In the genomic region with DNA sequence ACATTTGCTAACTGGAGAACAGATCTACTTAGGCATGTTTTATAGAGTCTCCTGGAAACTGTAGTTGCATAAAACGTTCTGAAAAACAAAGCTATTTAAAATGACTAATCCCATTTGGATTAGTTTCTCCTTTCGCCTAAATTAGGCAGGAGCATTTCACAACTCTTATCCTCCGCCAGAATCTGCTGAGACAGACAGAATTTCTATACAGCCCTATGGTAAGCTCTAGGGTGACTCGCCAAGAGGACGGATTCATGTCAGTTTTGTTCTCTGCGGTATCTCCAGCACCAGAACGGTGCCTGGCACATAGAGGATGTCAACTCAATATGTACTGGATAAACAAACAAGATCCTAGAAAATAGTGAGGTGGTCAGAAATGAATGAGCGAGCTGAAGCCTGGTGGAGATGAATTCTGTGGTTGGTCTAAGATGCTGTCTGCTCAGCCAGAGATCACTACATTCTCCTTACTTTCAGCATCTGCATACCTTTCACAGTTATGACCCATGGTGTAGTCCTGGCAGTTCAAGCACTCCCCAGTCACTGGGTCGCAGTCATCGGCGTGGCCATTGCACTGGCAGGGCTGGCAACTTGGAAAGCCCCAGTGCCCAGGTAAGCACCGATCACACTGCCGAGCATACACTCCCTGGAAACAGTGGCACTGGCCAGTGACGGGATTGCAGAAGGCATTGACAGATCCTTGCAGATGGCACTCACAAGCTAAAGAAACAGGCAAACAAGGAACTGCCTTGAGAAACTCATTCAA, we compare ENCODE assay signal across 13 cellular contexts. TPM values are rescaled to one million over a fixed set of nuclear protein-coding genes. Genes with fewer than 3 reads are reported as not detected.
A peak's percentile ranks its signal among the peaks of the same experiment; 100 is the strongest.
DNase-seq lines count a peak whose midpoint lies in the region; ATAC-seq, FAIRE-seq and TF ChIP-seq lines count a peak whose summit lies in the region.
"Had no signal": no experiment of that assay in that cellular context is flagged by ENCODE, and none has a peak within 500 bp of the region (broad histone marks: within the 10 kb centered on the region; RNA-seq: fewer than 3 reads in every experiment).

No MANE protein-coding gene starts in this region.

- WGBS in K562 (ENCODE audit: insufficient coverage, low coverage, missing lambda C conversion rate) = 46% methylated on average over 14 of the region's 14 CpGs
- 77% methylated on average over 14 of the region's 14 CpGs for WGBS in right cardiac atrium

- H3K9me1 ChIP-seq in K562 (ENCODE audit: control insufficient read depth, insufficient read depth, low read length) = no peaks in the 10 kb centered on the region

- no peak overlapping the region for H2AFZ ChIP-seq in K562 (ENCODE audit: low read depth, low read length)

- H4K20me1 ChIP-seq in K562 (replicated peaks; ENCODE audit: control insufficient read depth, insufficient read depth, low read length) = 0 out of 2 replicates have a peak, but pooled peaks cover 4% of the 10 kb centered on the region

- TF ChIP-seq RAD21 in K562 (CRISPR knock-in tag; conservative IDR thresholded peaks at IDR 0.05 in 1 of 2, IDR thresholded peaks at IDR 0.05 in 1 of 2) = no peak

- TF ChIP-seq POLR2A in K562 (conservative IDR thresholded peaks at IDR 0.05) = no peak

- DNase-seq in H4 (ENCODE audit: low spot score) (peak; percentile 67), K562 (ENCODE audit: extremely low read depth in 1 of 4, low spot score in 3 of 4) (no peak), right cardiac atrium (no peak), pons (ENCODE audit: low spot score) (no peak)
- DNase-seq: activated T-cell treated with anti-CD3 and anti-CD28 coated beads, Interleukin-2, amount 50 U/mL, for 72 hours; DMS153; islet precursor cell; NCI-H774 had no signal

- H3K36me3 ChIP-seq in K562 (ENCODE audit: control insufficient read depth, insufficient read depth, low read length) (peaks cover 20% of the 10 kb centered on the region; the same call in 2 of the 3 replicates), subcutaneous abdominal adipose tissue (ENCODE audit: control insufficient read depth in 5 of 5, insufficient read depth in 5 of 5, low read length in 5 of 5) (peaks cover 5 to 63% (median 51%) of the 10 kb centered on the region in 5 donors)

- intact Hi-C loops in K562 (cut with micrococcal nuclease) (no loop called here), right cardiac atrium (cut with DNase I) (no loop called here)

- CTCF ChIA-PET in K562 (lab: Yijun Ruan, JAX; ENCODE audit: low intra/inter-chr PET ratio) = no interaction called here

- no peaks in the 10 kb centered on the region for H3K79me2 ChIP-seq in K562 (ENCODE audit: control insufficient read depth, insufficient read depth, low read length)

- no peak overlapping the region for H3K4me2 ChIP-seq in K562 (ENCODE audit: insufficient read depth, low read length)

- POLR2A ChIA-PET in K562 (lab: Yijun Ruan, JAX) = interaction anchor here (0.6 to 1.4 kb wide), 3 partner anchors 14 to 22 kb away, joined by 3 to 4 read pairs (median 4); no protein-coding TSS in a partner anchor

- H3K27ac ChIP-seq in K562 (ENCODE audit: extremely low read depth, low read depth, low read length) (no peak overlapping the region), right cardiac atrium (ENCODE audit: low read length) (no peak overlapping the region), subcutaneous abdominal adipose tissue (ENCODE audit: low read depth, low read length) (peak overlapping the region; percentile 79)

- H3K27me3 ChIP-seq in K562 (ENCODE audit: control insufficient read depth in 2 of 2, insufficient read depth in 2 of 2, low read length in 2 of 2) = no peaks in the 10 kb centered on the region; a peak in 1 of 5 replicates
- no peaks in the 10 kb centered on the region for H3K27me3 ChIP-seq in right cardiac atrium (ENCODE audit: control insufficient read depth, insufficient read depth)
- no peaks in the 10 kb centered on the region for H3K27me3 ChIP-seq in subcutaneous abdominal adipose tissue (ENCODE audit: control insufficient read depth in 5 of 5, insufficient read depth in 4 of 5, low read length in 5 of 5)

- TF ChIP-seq CTCF in K562 (IDR thresholded peaks at IDR 0.05 in 2 of 3, conservative IDR thresholded peaks at IDR 0.05 in 1 of 3; ENCODE audit: insufficient read depth in 2 of 3, low read depth in 1 of 3, low read length in 3 of 3) = no peak

- no peak for TF ChIP-seq EP300 in K562 (IDR thresholded peaks at IDR 0.05; ENCODE audit: low read length)

- H3K4me1 ChIP-seq in K562 (replicated peaks in 1 of 2; ENCODE audit: control insufficient read depth in 2 of 2, insufficient read depth in 2 of 2, low read length in 2 of 2) (no peaks in the 10 kb centered on the region), right cardiac atrium (ENCODE audit: control insufficient read depth, insufficient read depth, low read length) (peaks cover 2% of the 10 kb centered on the region), subcutaneous abdominal adipose tissue (ENCODE audit: control insufficient read depth in 5 of 5, insufficient read depth in 5 of 5, low read length in 5 of 5) (peaks cover 4 to 49% (median 39%) of the 10 kb centered on the region in 5 donors)

- BruUV-seq in K562 (replicated peaks; lab: Mats Ljungman, UMichigan) = no TSS peak

- H3K9me3 ChIP-seq in K562 (replicated peaks; ENCODE audit: control insufficient read depth, insufficient read depth, low read depth, low read length) (no peaks in the 10 kb centered on the region), right cardiac atrium (ENCODE audit: control insufficient read depth, low read length) (no peaks in the 10 kb centered on the region), subcutaneous abdominal adipose tissue (ENCODE audit: control insufficient read depth in 5 of 5, low read length in 5 of 5) (no peaks in the 10 kb centered on the region)

- ATAC-seq in K562 (0 out of 3 replicates have a peak, but pooled peaks have one; percentile 21), right cardiac atrium (peak; percentile 52 to 57), GM18873 (IDR thresholded peaks at IDR 0.05; ENCODE audit: low FRiP score, unreplicated experiment) (no peak), GM19035 (IDR thresholded peaks at IDR 0.05; ENCODE audit: unreplicated experiment) (no peak), GM18858 (IDR thresholded peaks at IDR 0.05; ENCODE audit: unreplicated experiment) (no peak)
- ATAC-seq: activated T-cell treated with anti-CD3 and anti-CD28 coated beads, Interleukin-2, amount 50 U/mL, for 72 hours had no signal

- H3K9ac ChIP-seq in K562 (ENCODE audit: insufficient read depth in 1 of 2, low read depth in 2 of 2, low read length in 2 of 2) (peak overlapping the region in 1 of 2 experiments; percentile 38; a peak in 1 of 4 replicates), subcutaneous abdominal adipose tissue (ENCODE audit: low read length in 5 of 5) (peak overlapping the region in 1 of 5 donors; percentile 70)

- no peak overlapping the region for H3K4me3 ChIP-seq in K562
- H3K4me3 ChIP-seq in right cardiac atrium (ENCODE audit: low read length) = no peak overlapping the region
- H3K4me3 ChIP-seq in subcutaneous abdominal adipose tissue (ENCODE audit: low read depth in 1 of 5, low read length in 5 of 5) = peak overlapping the region in 2 of 5 donors; percentile 2 to 33

- in situ Hi-C loops in K562 (cut with MboI) = no loop called here

- FAIRE-seq in K562 (lab: Jason Lieb, UNC) = no peak
- FAIRE-seq: TTC549 had no signal

TF ChIP-seq in K562, 482 proteins besides CTCF, POLR2A, EP300 and RAD21 (continues in another document):
- TF ChIP-seq FOXJ3 (CRISPR knock-in tag; IDR thresholded peaks at IDR 0.05) (no peak), ZNF764 (CRISPR knock-in tag; IDR thresholded peaks at IDR 0.05; ENCODE audit: low read depth) (no peak), MTA3 (IDR thresholded peaks at IDR 0.05; ENCODE audit: borderline replicate concordance) (no peak), GATA2 (CRISPR knock-in tag; IDR thresholded peaks at IDR 0.05) (no peak), FOXJ2 (tag; IDR thresholded peaks at IDR 0.05) (no peak), SIRT6 (IDR thresholded peaks at IDR 0.05; ENCODE audit: low read depth, low read length) (no peak), ZBTB7A (IDR thresholded peaks at IDR 0.05; ENCODE audit: borderline replicate concordance, control insufficient read depth, low read depth, low read length) (no peak)
- TF ChIP-seq, protein P1, sequence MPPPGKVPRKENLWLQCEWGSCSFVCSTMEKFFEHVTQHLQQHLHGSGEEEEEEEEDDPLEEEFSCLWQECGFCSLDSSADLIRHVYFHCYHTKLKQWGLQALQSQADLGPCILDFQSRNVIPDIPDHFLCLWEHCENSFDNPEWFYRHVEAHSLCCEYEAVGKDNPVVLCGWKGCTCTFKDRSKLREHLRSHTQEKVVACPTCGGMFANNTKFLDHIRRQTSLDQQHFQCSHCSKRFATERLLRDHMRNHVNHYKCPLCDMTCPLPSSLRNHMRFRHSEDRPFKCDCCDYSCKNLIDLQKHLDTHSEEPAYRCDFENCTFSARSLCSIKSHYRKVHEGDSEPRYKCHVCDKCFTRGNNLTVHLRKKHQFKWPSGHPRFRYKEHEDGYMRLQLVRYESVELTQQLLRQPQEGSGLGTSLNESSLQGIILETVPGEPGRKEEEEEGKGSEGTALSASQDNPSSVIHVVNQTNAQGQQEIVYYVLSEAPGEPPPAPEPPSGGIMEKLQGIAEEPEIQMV (tag; conservative IDR thresholded peaks at IDR 0.05; ENCODE audit: low read depth) = no peak

RNA-seq across cellular contexts. Expression of gene LAMB1, which starts 44.0 kb away (rescaled TPM):
- 128 and 140 TPM in 2 replicates for total RNA-seq in H4 (2014; rRNA removed; shearing (Covaris generic))
- 65.8 and 106 TPM in 2 replicates for total RNA-seq in K562 (2011; cell fraction: chromatin; rRNA removed; ENCODE audit: low replicate concordance)
- total RNA-seq in K562 (2011; cell fraction: nucleolus; rRNA removed) = 51.9 and 59.0 TPM in 2 replicates
- 55.5 and 61.5 TPM in 2 replicates for total RNA-seq in K562 (2011; cell fraction: nucleoplasm; rRNA removed)
- total RNA-seq in K562 (2014; rRNA removed) = 10.2 and 10.5 TPM in 2 replicates
- total RNA-seq in K562 (2014; rRNA removed; fragmentation: Illumina TruSeq; extraction: Trizol) = 9.8 and 14.5 TPM in 2 replicates
- total RNA-seq in K562 (2015; rRNA removed; fragmentation: Illumina TruSeq; extraction: Trizol) = 17.7 and 18.1 TPM in 2 replicates
- 16.6 and 17.3 TPM in 2 replicates for total RNA-seq in K562 (2021)
- 12.3 and 21.6 TPM in 2 replicates for polyA plus RNA-seq in K562 (2011; rRNA removed)
- polyA plus RNA-seq in K562 (2011; cell fraction: cytosol; rRNA removed) = 12.5 and 21.5 TPM in 2 replicates
- 58.9 and 88.5 TPM in 2 replicates for polyA plus RNA-seq in K562 (2011; cell fraction: nucleus; rRNA removed)
- polyA plus RNA-seq in K562 (2012) = 15.6 and 25.8 TPM in 2 replicates
- polyA plus RNA-seq in K562 (2014; fragmentation: Illumina TruSeq; extraction: Trizol) = 13.7 and 14.3 TPM in 2 replicates
- 10 to 100 TPM in 1 of 2 experiments, 1 to 10 TPM in 1; 6.0 to 11.7 TPM for polyA plus RNA-seq in K562 (2014; fragmentation: Nextera tagmentation; extraction: Ambion mirVana)
- polyA plus RNA-seq in K562 (2014; rRNA removed) = 9.8 and 16.1 TPM in 2 replicates
- 30.3 and 34.1 TPM in 2 replicates for polyA minus RNA-seq in K562 (2011; rRNA and poly(A)+ RNA removed)
- polyA minus RNA-seq in K562 (2011; cell fraction: cytosol; rRNA and poly(A)+ RNA removed) = 18.7 and 26.3 TPM in 2 replicates
- 29.2 and 49.0 TPM in 2 replicates for polyA minus RNA-seq in K562 (2011; cell fraction: nucleus; rRNA and poly(A)+ RNA removed)
- total RNA-seq in right cardiac atrium = 100 to 1,000 TPM in 1 of 4 donors, 10 to 100 TPM in 3; 42.1 to 110 (median 47.3) TPM
- polyA plus RNA-seq in right cardiac atrium = 59.9 TPM

Comparison
In these comparisons a context has a peak if more than half of its experiments do, and no peak if none do; other contexts are left out.
1. ATAC-seq: peak in K562 (single experiment) and right cardiac atrium (2 of 2); none in GM18873 (single experiment), GM19035 (single experiment) and GM18858 (single experiment).